ENCODE assay signal across 19 cellular contexts in genomic region chr5:156556666-156557401, GRCh38.
"Had no signal": no experiment of that assay in that cellular context is flagged by ENCODE, and none has a peak within 500 bp of the region (broad histone marks: within the 10 kb centered on the region; RNA-seq: fewer than 3 reads in every experiment).

No MANE protein-coding gene starts in this region.

- H3K36me3 Mint-ChIP-seq: activated naive CD4-positive, alpha-beta T cell treated with anti-CD3 and anti-CD28 coated beads, Interleukin-2, amount 50 U/mL, for 72 hours; naive B cell; WTC11 had no signal

- H3K4me1 Mint-ChIP-seq: activated CD4-positive, alpha-beta T cell treated with anti-CD3 and anti-CD28 coated beads for 36 hours; naive B cell; neural crest cell had no signal

- DNase-seq: activated CD4-positive, alpha-beta T cell treated with anti-CD3 and anti-CD28 coated beads for 36 hours; activated CD4-positive, alpha-beta T cell treated with anti-CD3 and anti-CD28 coated beads, Interleukin-2, amount 50 U/mL, for 48 hours; activated gamma-delta T cell; adrenal gland; effector memory CD4-positive, alpha-beta T cell; left ventricle myocardium inferior; naive B cell; stimulated activated CD4-positive, alpha-beta T cell treated with anti-CD3 and anti-CD28 coated beads, Interleukin-12 subunit alpha, Interleukin-12 subunit beta, amount 100 ng/mL, for 4 hours; stimulated activated CD4-positive, alpha-beta T cell treated with anti-CD3 and anti-CD28 coated beads, Interleukin-1b, Interleukin-23, amount 100 ng/mL, for 48 hours; stimulated activated naive CD8-positive, alpha-beta T cell treated with anti-CD3 and anti-CD28 coated beads, Interleukin-15, Interleukin-2, amounts not matched to agents 100 U/mL and 50 U/mL, for 24 hours; substantia nigra; transverse colon; uterus had no signal

- H3K9me3 ChIP-seq: adrenal gland, left ventricle myocardium inferior, right atrium auricular region, transverse colon, uterus had no signal

- H3K27ac ChIP-seq: adrenal gland, left ventricle myocardium inferior, right atrium auricular region, transverse colon, uterus had no signal

- H3K4me3 Mint-ChIP-seq: activated CD4-positive, alpha-beta T cell treated with anti-CD3 and anti-CD28 coated beads for 36 hours; dendritic cell treated with granulocyte-macrophage colony-stimulating factor and Interleukin-4, amounts not matched to agents 40 ng/mL and 50 ng/mL, for 4 days; naive B cell; neural crest cell; WTC11 had no signal

- H3K27me3 Mint-ChIP-seq: dendritic cell treated with granulocyte-macrophage colony-stimulating factor and Interleukin-4, amounts not matched to agents 40 ng/mL and 50 ng/mL, for 4 days; naive B cell; progenitor cell of endocrine pancreas had no signal

- H3K27ac Mint-ChIP-seq: activated CD4-positive, alpha-beta T cell treated with anti-CD3 and anti-CD28 coated beads for 36 hours; activated naive CD4-positive, alpha-beta T cell treated with anti-CD3 and anti-CD28 coated beads, Interleukin-2, amount 50 U/mL, for 72 hours; dendritic cell treated with granulocyte-macrophage colony-stimulating factor and Interleukin-4, amounts not matched to agents 40 ng/mL and 50 ng/mL, for 4 days; naive B cell; progenitor cell of endocrine pancreas; WTC11 had no signal

- H3K4me1 ChIP-seq: adrenal gland, right atrium auricular region, transverse colon, uterus had no signal

- H3K9me3 Mint-ChIP-seq: activated naive CD4-positive, alpha-beta T cell treated with anti-CD3 and anti-CD28 coated beads, Interleukin-2, amount 50 U/mL, for 72 hours; dendritic cell treated with granulocyte-macrophage colony-stimulating factor and Interleukin-4, amounts not matched to agents 40 ng/mL and 50 ng/mL, for 4 days had no signal

- H3K27me3 ChIP-seq: adrenal gland, right atrium auricular region, transverse colon, uterus had no signal

- H3K4me3 ChIP-seq: adrenal gland, left ventricle myocardium inferior, right atrium auricular region, transverse colon, uterus had no signal

- H3K36me3 ChIP-seq: adrenal gland, left ventricle myocardium inferior, right atrium auricular region, transverse colon, uterus had no signal
